ENCODE assay signal across 16 cellular contexts in genomic region chr22:47051435-47052175, GRCh38.
A peak's percentile ranks its signal among the peaks of the same experiment; 100 is the strongest.
DNase-seq lines count a peak whose midpoint lies in the region; ATAC-seq and TF ChIP-seq lines count a peak whose summit lies in the region.
"Had no signal": no experiment of that assay in that cellular context is flagged by ENCODE, and none has a peak within 500 bp of the region (broad histone marks: within the 10 kb centered on the region; RNA-seq: fewer than 3 reads in every experiment).

No MANE protein-coding gene starts in this region.

- peak overlapping the region in 4 of 5 experiments; percentile 38 to 91 (median 43) for H3K27ac Mint-ChIP-seq in brain

- H3K4me3 Mint-ChIP-seq in brain, result no peak overlapping the region
- H3K4me3 Mint-ChIP-seq: CD4-positive, CD25-positive, alpha-beta regulatory T cell; immature natural killer cell had no signal

- TF ChIP-seq CTCF in brain (conservative IDR thresholded peaks at IDR 0.05), result no peak

- H3K9me3 Mint-ChIP-seq in brain, result no peaks in the 10 kb centered on the region
- H3K9me3 Mint-ChIP-seq: CD4-positive, CD25-positive, alpha-beta regulatory T cell; immature natural killer cell had no signal

- peak; percentile 15 for DNase-seq in NCI-H510A treated with DMSO at 0.1 percent for 48 hours (lab: John Stamatoyannopoulos, UW)
- DNase-seq in NCI-H510A (lab: John Stamatoyannopoulos, UW), result no peak
- DNase-seq in NCI-H2029 (lab: John Stamatoyannopoulos, UW), result peak; percentile 23
- DNase-seq in retina, result peak; percentile 59
- DNase-seq in kidney glomerular epithelial cell (lab: John Stamatoyannopoulos, UW), result no peak
- no peak for DNase-seq in 8988T
- DNase-seq: activated CD8-positive, alpha-beta memory T cell treated with anti-CD3 and anti-CD28 coated beads for 24 hours; CD4-positive, CD25-positive, alpha-beta regulatory T cell; esophagus squamous epithelium; GM23248; immature natural killer cell; occipital lobe; upper lobe of left lung had no signal

- no peaks in the 10 kb centered on the region for H3K36me3 Mint-ChIP-seq in brain
- H3K36me3 Mint-ChIP-seq: immature natural killer cell had no signal

- peaks cover 10% of the 10 kb centered on the region for H3K27me3 Mint-ChIP-seq in brain
- H3K27me3 Mint-ChIP-seq: CD4-positive, CD25-positive, alpha-beta regulatory T cell had no signal

- no peak for ATAC-seq in HG03378 (IDR thresholded peaks at IDR 0.05; ENCODE audit: unreplicated experiment)
- ATAC-seq: A549 had no signal

- peaks cover 56% of the 10 kb centered on the region for H3K4me1 Mint-ChIP-seq in brain

Comparison
In these comparisons a context has a peak if more than half of its experiments do, and no peak if none do; other contexts are left out.
1. DNase-seq: peak in NCI-H510A treated with DMSO at 0.1 percent for 48 hours (single experiment), NCI-H2029 (single experiment) and retina (single experiment); none in NCI-H510A (single experiment), kidney glomerular epithelial cell (single experiment) and 8988T (single experiment).